ENCODE assay signal across 14 cellular contexts in the genomic region with DNA sequence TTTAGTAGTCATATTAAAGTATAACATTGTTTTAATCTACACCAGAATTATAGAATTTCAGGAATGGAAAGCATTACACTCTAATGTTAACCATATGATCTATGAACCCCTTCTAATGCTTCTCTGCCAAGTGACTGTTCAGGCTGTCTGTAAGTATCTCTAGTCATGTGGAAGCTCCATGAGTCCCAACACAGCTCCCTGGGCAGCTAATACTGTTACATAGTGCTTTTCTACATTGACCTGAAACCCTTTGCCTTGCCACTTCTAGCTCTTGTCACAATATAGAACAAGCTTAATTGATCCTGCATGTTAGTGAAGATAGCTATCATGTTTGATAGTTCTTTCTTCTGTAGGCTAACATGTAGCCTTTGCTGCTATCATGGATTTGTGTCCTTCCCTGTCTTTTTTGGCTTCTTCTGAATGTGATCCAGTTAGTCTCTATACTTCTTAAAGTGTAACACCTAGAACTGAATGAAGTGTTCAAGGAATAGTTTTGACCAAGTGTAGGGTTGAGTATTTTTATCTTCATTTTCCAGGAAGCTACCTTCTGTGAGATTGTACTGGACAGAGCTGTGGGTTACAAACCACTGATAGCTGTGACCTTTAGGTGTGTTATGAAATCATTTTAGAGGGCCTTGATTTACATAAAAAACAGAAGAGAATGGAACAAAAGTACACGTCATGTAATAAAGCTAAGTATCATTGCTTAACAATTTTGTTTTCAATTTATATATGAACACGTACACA. TPM values are rescaled to one million over a fixed set of nuclear protein-coding genes. Genes with fewer than 3 reads are reported as not detected.
DNase-seq lines count a peak whose midpoint lies in the region; ATAC-seq and TF ChIP-seq lines count a peak whose summit lies in the region.
"Had no signal": no experiment of that assay in that cellular context is flagged by ENCODE, and none has a peak within 500 bp of the region (broad histone marks: within the 10 kb centered on the region; RNA-seq: fewer than 3 reads in every experiment).

No MANE protein-coding gene starts in this region.

- H3K27ac Mint-ChIP-seq in activated naive CD8-positive, alpha-beta T cell treated with anti-CD3 and anti-CD28 coated beads, Interleukin-2, amount 10 ng/mL, durations not matched to agents 7 days and 5 days, result peak overlapping the region; percentile 59
- H3K27ac Mint-ChIP-seq: progenitor cell of endocrine pancreas had no signal

- no peaks in the 10 kb centered on the region for H3K27me3 ChIP-seq in suprapubic skin

- no peak for TF ChIP-seq EP300 in suprapubic skin (IDR thresholded peaks at IDR 0.05)

- peak overlapping the region; percentile 59 for H3K27ac ChIP-seq in suprapubic skin

- H3K36me3 ChIP-seq in suprapubic skin, result no peaks in the 10 kb centered on the region

- POLR2A ChIA-PET in activated naive CD8-positive, alpha-beta T cell treated with anti-CD3 and anti-CD28 coated beads, Interleukin-2, amount 10 ng/mL, durations not matched to agents 7 days and 5 days (lab: Charles Lee), result interaction anchor here (1.8 kb wide), 1 partner anchor 24 kb away, joined by 7 read pairs; the partner anchor contains the start of genes BABAM2 and RBKS

- H3K4me3 Mint-ChIP-seq in activated naive CD8-positive, alpha-beta T cell treated with anti-CD3 and anti-CD28 coated beads, Interleukin-2, amount 10 ng/mL, durations not matched to agents 7 days and 5 days, result peak overlapping the region; percentile 22

- peaks cover 26% of the 10 kb centered on the region for H3K36me3 Mint-ChIP-seq in activated naive CD8-positive, alpha-beta T cell treated with anti-CD3 and anti-CD28 coated beads, Interleukin-2, amount 10 ng/mL, durations not matched to agents 7 days and 5 days

- peaks cover 29% of the 10 kb centered on the region for H3K4me1 ChIP-seq in suprapubic skin

- no peaks in the 10 kb centered on the region for H3K27me3 Mint-ChIP-seq in activated naive CD8-positive, alpha-beta T cell treated with anti-CD3 and anti-CD28 coated beads, Interleukin-2, amount 10 ng/mL, durations not matched to agents 7 days and 5 days
- H3K27me3 Mint-ChIP-seq: progenitor cell of endocrine pancreas had no signal

- peaks cover 6% of the 10 kb centered on the region for H3K4me1 Mint-ChIP-seq in activated naive CD8-positive, alpha-beta T cell treated with anti-CD3 and anti-CD28 coated beads, Interleukin-2, amount 10 ng/mL, durations not matched to agents 7 days and 5 days

- TF ChIP-seq CTCF in suprapubic skin (IDR thresholded peaks at IDR 0.05), result no peak

- H3K4me3 ChIP-seq in suprapubic skin, result no peak overlapping the region

- no peaks in the 10 kb centered on the region for H3K9me3 ChIP-seq in suprapubic skin

- peak; percentile 27 for DNase-seq in NCI-H2171 treated with DMSO at 0.1 percent for 48 hours (lab: John Stamatoyannopoulos, UW)
- no peak for DNase-seq in NCI-H2171 (lab: John Stamatoyannopoulos, UW)
- DNase-seq in activated naive CD8-positive, alpha-beta T cell treated with anti-CD3 and anti-CD28 coated beads, Interleukin-2, amount 10 ng/mL, durations not matched to agents 7 days and 5 days, result no peak
- peak; percentile 46 for DNase-seq in iris pigment epithelial cell (ENCODE audit: low read depth)
- no peak for DNase-seq in suprapubic skin (ENCODE audit: low spot score in 2 of 2)
- DNase-seq in NCI-H2029 (lab: John Stamatoyannopoulos, UW), result no peak
- DNase-seq in DMS 273 treated with DMSO at 0.1 percent for 48 hours (lab: John Stamatoyannopoulos, UW), result no peak
- no peak for DNase-seq in activated naive CD4-positive, alpha-beta T cell treated with anti-CD3 and anti-CD28 coated beads, Interleukin-2, amount 50 U/mL, for 16 hours
- DNase-seq: activated CD4-positive, alpha-beta T cell treated with anti-CD3 and anti-CD28 coated beads, Interleukin-2, amount 50 U/mL, for 48 hours; head of caudate nucleus; MV-4-11; NCI-H345; substantia nigra had no signal

- 89% methylated on average over 2 of the region's 2 CpGs for WGBS in suprapubic skin

- H3K9me3 Mint-ChIP-seq in activated naive CD8-positive, alpha-beta T cell treated with anti-CD3 and anti-CD28 coated beads, Interleukin-2, amount 10 ng/mL, durations not matched to agents 7 days and 5 days, result peaks cover 2% of the 10 kb centered on the region

- peak; percentile 42 for ATAC-seq in activated naive CD8-positive, alpha-beta T cell treated with anti-CD3 and anti-CD28 coated beads, Interleukin-2, amount 10 ng/mL, durations not matched to agents 7 days and 5 days (ENCODE audit: low read depth)

- no peak for TF ChIP-seq POLR2A in suprapubic skin (IDR thresholded peaks at IDR 0.05)

RNA-seq across cellular contexts. Expression of gene BABAM2, which starts 23.7 kb away (rescaled TPM):
- total RNA-seq in activated naive CD8-positive, alpha-beta T cell treated with anti-CD3 and anti-CD28 coated beads, Interleukin-2, amount 10 ng/mL, durations not matched to agents 7 days and 5 days, result 10 to 100 TPM; 50.7 to 51.0 TPM
- 10 to 100 TPM; 23.7 to 41.1 (median 27.9) TPM for total RNA-seq in suprapubic skin

RNA-seq across cellular contexts. Expression of gene RBKS, which starts 24.0 kb away (rescaled TPM):
- total RNA-seq in activated naive CD8-positive, alpha-beta T cell treated with anti-CD3 and anti-CD28 coated beads, Interleukin-2, amount 10 ng/mL, durations not matched to agents 7 days and 5 days, result 1 to 10 TPM; 2.3 to 3.5 TPM
- 1 to 10 TPM; 1.0 to 2.2 (median 1.5) TPM for total RNA-seq in suprapubic skin

Comparison
In these comparisons a context has a peak if more than half of its experiments do, and no peak if none do; other contexts are left out.
1. DNase-seq: peak in NCI-H2171 treated with DMSO at 0.1 percent for 48 hours (single experiment) and iris pigment epithelial cell (single experiment); none in NCI-H2171 (single experiment), activated naive CD8-positive, alpha-beta T cell treated with anti-CD3 and anti-CD28 coated beads, Interleukin-2, amount 10 ng/mL, durations not matched to agents 7 days and 5 days (single experiment), suprapubic skin (0 of 2), NCI-H2029 (single experiment), DMS 273 treated with DMSO at 0.1 percent for 48 hours (single experiment) and activated naive CD4-positive, alpha-beta T cell treated with anti-CD3 and anti-CD28 coated beads, Interleukin-2, amount 50 U/mL, for 16 hours (single experiment).